Comparison of ENCODE assay signal across 8 cellular contexts in genomic region chr10:124539935-124540641, GRCh38.
DNase-seq lines count a peak whose midpoint lies in the region; TF ChIP-seq lines count a peak whose summit lies in the region.

No MANE protein-coding gene starts in this region.

- TF ChIP-seq CTCF in AG10803 (conservative IDR thresholded peaks at IDR 0.05; ENCODE audit: low read length) = peak; percentile 62
- peak; percentile 83 for TF ChIP-seq CTCF in GM20000 (IDR thresholded peaks at IDR 0.05; ENCODE audit: extremely low read depth, missing control alignments)
- peak; percentile 69 to 78 (median 72) for TF ChIP-seq CTCF in esophagus squamous epithelium (IDR thresholded peaks at IDR 0.05)
- peak; percentile 41 to 63 for TF ChIP-seq CTCF in suprapubic skin (IDR thresholded peaks at IDR 0.05)

- H3K9me3 ChIP-seq in esophagus squamous epithelium (no peaks in the 10 kb centered on the region), neuronal stem cell (replicated peaks in 1 of 2; ENCODE audit: control insufficient read depth in 2 of 2, insufficient read depth in 1 of 2, low read depth in 1 of 2, low read length in 2 of 2) (no peaks in the 10 kb centered on the region), suprapubic skin (no peaks in the 10 kb centered on the region)

- peak overlapping the region; percentile 67 for H2BK15ac ChIP-seq in neuronal stem cell (ENCODE audit: low read length)

- intact Hi-C loops in esophagus squamous epithelium (cut with DNase I) = loop anchor here (10.0 kb wide), 1 partner anchor 285 kb away; no protein-coding TSS in a partner anchor

- peak overlapping the region; percentile 97 for H2AK5ac ChIP-seq in neuronal stem cell (ENCODE audit: low read depth, low read length)

- no peak overlapping the region for H3K14ac ChIP-seq in neuronal stem cell (ENCODE audit: low read length)

- H3K23ac ChIP-seq in neuronal stem cell (ENCODE audit: low read depth, low read length, poor library complexity) = peak overlapping the region; percentile 4

- no peak for TF ChIP-seq EP300 in suprapubic skin (IDR thresholded peaks at IDR 0.05)

- no peaks in the 10 kb centered on the region for H3K27me3 ChIP-seq in esophagus squamous epithelium
- peaks cover 0 to 7% (median 0%) of the 10 kb centered on the region in 3 experiments for H3K27me3 ChIP-seq in neuronal stem cell (ENCODE audit: control insufficient read depth in 3 of 3, insufficient read depth in 3 of 3, low read depth in 1 of 3, low read length in 3 of 3)
- no peaks in the 10 kb centered on the region for H3K27me3 ChIP-seq in suprapubic skin

- no peak overlapping the region for H3K9ac ChIP-seq in neuronal stem cell (ENCODE audit: low read depth, low read length, poor library complexity)

- H3K4me2 ChIP-seq in neuronal stem cell (ENCODE audit: insufficient read depth, low read length, poor library complexity, severe bottlenecking) = no peak overlapping the region

- H3K27ac ChIP-seq in esophagus squamous epithelium (no peak overlapping the region), neuronal stem cell (replicated peaks; ENCODE audit: low read length) (no peak overlapping the region), suprapubic skin (no peak overlapping the region)

- no peak overlapping the region for H4K91ac ChIP-seq in neuronal stem cell (ENCODE audit: low read depth, low read length, poor library complexity)

- H2BK12ac ChIP-seq in neuronal stem cell (ENCODE audit: low read length) = peak overlapping the region; percentile 24

- H3K36me3 ChIP-seq in esophagus squamous epithelium = no peaks in the 10 kb centered on the region
- no peaks in the 10 kb centered on the region for H3K36me3 ChIP-seq in neuronal stem cell (replicated peaks in 1 of 2; ENCODE audit: control insufficient read depth in 2 of 2, insufficient read depth in 2 of 2, low read length in 2 of 2)
- no peaks in the 10 kb centered on the region for H3K36me3 ChIP-seq in suprapubic skin

- H3K4me1 ChIP-seq in esophagus squamous epithelium (peaks cover 7 to 25% (median 7%) of the 10 kb centered on the region in 3 donors), neuronal stem cell (ENCODE audit: control insufficient read depth in 2 of 2, insufficient read depth in 1 of 2, low read depth in 1 of 2, low read length in 2 of 2) (peaks cover 8 to 9% of the 10 kb centered on the region in 2 donors), suprapubic skin (peaks cover 12% of the 10 kb centered on the region)

- H3K4me3 ChIP-seq in AG10803 (ENCODE audit: low read length) (no peak overlapping the region), esophagus squamous epithelium (no peak overlapping the region), neuronal stem cell (ENCODE audit: low read length in 2 of 2) (no peak overlapping the region), suprapubic skin (no peak overlapping the region)

- H4K8ac ChIP-seq in neuronal stem cell (ENCODE audit: low read depth, low read length) = peak overlapping the region; percentile 93

- no peak overlapping the region for H2BK120ac ChIP-seq in neuronal stem cell (ENCODE audit: low read depth, low read length)

- 74 to 80% methylated on average over 6 to 9 of the region's 26 CpGs for WGBS in esophagus squamous epithelium, 2 donors
- no CpG with 5 or more reads among the region's 26 CpGs for WGBS in neuronal stem cell (ENCODE audit: extremely low coverage in 2 of 2, insufficient read length in 2 of 2, insufficient replicate concordance in 1 of 2), 2 donors
- 65% methylated on average over 24 of the region's 26 CpGs for WGBS in suprapubic skin

- peak overlapping the region; percentile 57 for H2AFZ ChIP-seq in neuronal stem cell (ENCODE audit: low read length)

- H3K18ac ChIP-seq in neuronal stem cell (ENCODE audit: low read length) = peak overlapping the region; percentile 82

- TF ChIP-seq POLR2A in esophagus squamous epithelium (IDR thresholded peaks at IDR 0.05) (no peak), suprapubic skin (IDR thresholded peaks at IDR 0.05) (no peak)

- H3K79me1 ChIP-seq in neuronal stem cell (ENCODE audit: low read depth, low read length) = no peaks in the 10 kb centered on the region

- H3K4ac ChIP-seq in neuronal stem cell (ENCODE audit: low read length) = no peak overlapping the region

- DNase-seq in AG10803 (ENCODE audit: low read depth) (peak; percentile 13), GM20000 (ENCODE audit: low spot score) (peak; percentile 86), NCI-H1092 (lab: John Stamatoyannopoulos, UW) (peak; percentile 16), esophagus squamous epithelium (lab: John Stamatoyannopoulos, UW) (no peak), neuronal stem cell (ENCODE audit: low spot score) (peak; percentile 57), suprapubic skin (ENCODE audit: low spot score in 2 of 2) (no peak), COLO829 (ENCODE audit: low spot score) (no peak)
- peak; percentile 74 for DNase-seq in activated CD8-positive, alpha-beta memory T cell treated with anti-CD3 and anti-CD28 coated beads, Interleukin-2, amount 50 U/mL, for 4 hours

- H2BK5ac ChIP-seq in neuronal stem cell (ENCODE audit: low read length) = peak overlapping the region; percentile 26

Comparison
In these comparisons a context has a peak if more than half of its experiments do, and no peak if none do; other contexts are left out.
1. DNase-seq: peak in AG10803 (single experiment), GM20000 (single experiment), NCI-H1092 (single experiment), activated CD8-positive, alpha-beta memory T cell treated with anti-CD3 and anti-CD28 coated beads, Interleukin-2, amount 50 U/mL, for 4 hours (single experiment) and neuronal stem cell (single experiment); none in esophagus squamous epithelium (single experiment), suprapubic skin (0 of 2) and COLO829 (single experiment).
2. Peak in every context shown above with its lines, with median percentiles within 50 percentile points of each other: CTCF ChIP-seq.